ENCODE assay signal across 8 cellular contexts in genomic region chr19:36008336-36008978, GRCh38. TPM values are rescaled to one million over a fixed set of nuclear protein-coding genes. Genes with fewer than 3 reads are reported as not detected.
DNase-seq lines count a peak whose midpoint lies in the region; ATAC-seq and TF ChIP-seq lines count a peak whose summit lies in the region.

A gene with protein sequence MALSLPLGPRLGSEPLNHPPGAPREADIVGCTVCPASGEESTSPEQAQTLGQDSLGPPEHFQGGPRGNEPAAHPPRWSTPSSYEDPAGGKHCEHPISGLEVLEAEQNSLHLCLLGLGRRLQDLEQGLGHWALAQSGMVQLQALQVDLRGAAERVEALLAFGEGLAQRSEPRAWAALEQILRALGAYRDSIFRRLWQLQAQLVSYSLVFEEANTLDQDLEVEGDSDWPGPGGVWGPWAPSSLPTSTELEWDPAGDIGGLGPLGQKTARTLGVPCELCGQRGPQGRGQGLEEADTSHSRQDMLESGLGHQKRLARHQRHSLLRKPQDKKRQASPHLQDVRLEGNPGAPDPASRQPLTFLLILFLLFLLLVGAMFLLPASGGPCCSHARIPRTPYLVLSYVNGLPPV (minus strand): TSS chr19:36008813. CDS start chr19:36008681, 132 bp downstream.

- H3K9me3 ChIP-seq in BE2C: no peaks in the 10 kb centered on the region
- H3K9me3 ChIP-seq in mononuclear cell (ENCODE audit: low read depth, low read length): no peaks in the 10 kb centered on the region
- no peaks in the 10 kb centered on the region for H3K9me3 ChIP-seq in SJCRH30 (replicated peaks)

- no peaks in the 10 kb centered on the region for H3K36me3 ChIP-seq in BE2C
- no peaks in the 10 kb centered on the region for H3K36me3 ChIP-seq in SJCRH30

- DNase-seq in BE2C (no peak), LNCaP clone FGC (ENCODE audit: low read depth) (peak; percentile 88), cerebellar cortex (ENCODE audit: low spot score) (peak; percentile 93), amygdala (lab: John Stamatoyannopoulos, UW) (no peak), SJCRH30 (no peak)

- TF ChIP-seq CTCF in BE2C (IDR thresholded peaks at IDR 0.05; ENCODE audit: low read depth, low read length) (no peak), LNCaP clone FGC (IDR thresholded peaks at IDR 0.05; ENCODE audit: control insufficient read depth, extremely low read depth, insufficient read depth) (no peak)

- H3K4me1 ChIP-seq in BE2C (no peaks in the 10 kb centered on the region; the same call in none of the 2 replicates), mononuclear cell (ENCODE audit: insufficient read depth, low read length) (peaks cover 18% of the 10 kb centered on the region), SJCRH30 (no peaks in the 10 kb centered on the region)

- ATAC-seq in GM21576 (IDR thresholded peaks at IDR 0.05; ENCODE audit: unreplicated experiment) (no peak), GM21367 (IDR thresholded peaks at IDR 0.05; ENCODE audit: unreplicated experiment) (no peak)

- no peak within 1 kb of the TSS for H3K27ac ChIP-seq in SJCRH30

- H3K4me3 ChIP-seq in BE2C (ENCODE audit: low read depth, low read length) (peak within 1 kb of the TSS; percentile 46), LNCaP clone FGC (ENCODE audit: low read depth, low read length) (peak within 1 kb of the TSS; percentile 92), mononuclear cell (ENCODE audit: low read length) (peak within 1 kb of the TSS; percentile 4), SJCRH30 (no peak within 1 kb of the TSS)

- H3K27me3 ChIP-seq in BE2C (no peaks in the 10 kb centered on the region), mononuclear cell (ENCODE audit: insufficient read depth, low read length) (no peaks in the 10 kb centered on the region), SJCRH30 (no peaks in the 10 kb centered on the region)

RNA-seq across cellular contexts. Expression of the gene that starts here (rescaled TPM):
- polyA plus RNA-seq in BE2C (2012; ENCODE audit: insufficient read depth, insufficient read length, low read depth): 0.31 TPM
- 0.10 TPM for total RNA-seq in mononuclear cell
- 0.10 and 0.20 TPM in 2 replicates for total RNA-seq in SJCRH30 (2014; rRNA removed; shearing (Covaris generic))

Comparison
In these comparisons a context has a peak if more than half of its experiments do, and no peak if none do; other contexts are left out.
1. DNase-seq: peak in LNCaP clone FGC (single experiment) and cerebellar cortex (single experiment); none in BE2C (single experiment), amygdala (0 of 56) and SJCRH30 (0 of 2).